In genomic region chr15:61794276-61794675, GRCh38 we compare ENCODE assay signal across 31 cellular contexts.
DNase-seq lines count a peak whose midpoint lies in the region; ATAC-seq and TF ChIP-seq lines count a peak whose summit lies in the region.
"Had no signal": no experiment of that assay in that cellular context is flagged by ENCODE, and none has a peak within 500 bp of the region (broad histone marks: within the 10 kb centered on the region; RNA-seq: fewer than 3 reads in every experiment).

No MANE protein-coding gene starts in this region.

- H3K27me3 Mint-ChIP-seq in activated CD4-positive, alpha-beta T cell treated with anti-CD3 and anti-CD28 coated beads, Interleukin-2, amount 10 ng/mL, durations not matched to agents 24 days and 14 days: peaks cover 13% of the 10 kb centered on the region

- no peaks in the 10 kb centered on the region for H3K9me3 Mint-ChIP-seq in activated CD4-positive, alpha-beta T cell treated with anti-CD3 and anti-CD28 coated beads, Interleukin-2, amount 10 ng/mL, durations not matched to agents 24 days and 14 days
- H3K9me3 Mint-ChIP-seq: activated CD4-positive, alpha-beta memory T cell treated with anti-CD3 and anti-CD28 coated beads for 36 hours; activated T-helper 1 cell treated with anti-CD3 and anti-CD28 coated beads, Interleukin-12 subunit alpha, Interleukin-12 subunit beta, Interleukin-2, Interleukin-4 antibody, amounts not matched to agents 30 ng/mL and 10 ng/mL and 1 ng/mL, durations not matched to agents 14 hours and 24 hours and 36 hours; CD4-positive, alpha-beta T cell; stimulated activated naive CD8-positive, alpha-beta T cell treated with anti-CD3 and anti-CD28 coated beads, Interleukin-15, amount 100 ng/mL, for 72 hours had no signal

- H3K4me1 ChIP-seq in skeletal muscle satellite cell (ENCODE audit: control insufficient read depth, insufficient read depth, low read length): peaks cover 30% of the 10 kb centered on the region
- H3K4me1 ChIP-seq: HAP-1, heart right ventricle, SJSA1, spleen had no signal

- TF ChIP-seq CTCF in VCaP (conservative IDR thresholded peaks at IDR 0.05): no peak
- TF ChIP-seq CTCF in fibroblast of mammary gland (conservative IDR thresholded peaks at IDR 0.05; ENCODE audit: control insufficient read depth, insufficient read depth, low read depth, low read length): no peak

- no peak overlapping the region for H3K4me3 ChIP-seq in fibroblast of mammary gland (ENCODE audit: control insufficient read depth, low read depth, low read length)
- no peak overlapping the region for H3K4me3 ChIP-seq in skeletal muscle satellite cell (ENCODE audit: low read length)
- H3K4me3 ChIP-seq: HAP-1, heart right ventricle, SJSA1, spleen, thoracic aorta had no signal

- peak; percentile 6 for DNase-seq in activated CD4-positive, alpha-beta T cell treated with anti-CD3 and anti-CD28 coated beads, Interleukin-2, amount 10 ng/mL, durations not matched to agents 24 days and 14 days
- no peak for DNase-seq in activated CD4-positive, alpha-beta T cell treated with anti-CD3 and anti-CD28 coated beads, Interleukin-2, amount 50 U/mL, for 4 hours
- DNase-seq in fibroblast of mammary gland (ENCODE audit: low read depth): peak; percentile 67
- DNase-seq in SW480 (ENCODE audit: low spot score): no peak
- no peak for DNase-seq in T-helper 1 cell
- DNase-seq: 8988T; activated CD4-positive, alpha-beta memory T cell treated with anti-CD3 and anti-CD28 coated beads for 36 hours; activated CD4-positive, CD25-positive, alpha-beta regulatory T cell; activated naive CD4-positive, alpha-beta T cell treated with Interleukin-2 at 50 U/mL for 16 hours; CD4-positive, alpha-beta T cell; heart right ventricle; MV-4-11; naive B cell; NCI-H1436 treated with DMSO at 0.1 percent for 48 hours; NCI-H2171; posterior cingulate gyrus; right cardiac atrium; spleen; stimulated activated CD4-positive, alpha-beta T cell treated with anti-CD3 and anti-CD28 coated beads, Interleukin-2, amount 100 ng/mL, for 24 hours; stimulated activated naive CD8-positive, alpha-beta T cell treated with anti-CD3 and anti-CD28 coated beads, Interleukin-15, amount 100 ng/mL, for 72 hours; T-cell had no signal

- no peaks in the 10 kb centered on the region for H3K36me3 Mint-ChIP-seq in activated CD4-positive, alpha-beta T cell treated with anti-CD3 and anti-CD28 coated beads, Interleukin-2, amount 10 ng/mL, durations not matched to agents 24 days and 14 days (ENCODE audit: low read depth)
- H3K36me3 Mint-ChIP-seq: activated CD4-positive, alpha-beta memory T cell treated with anti-CD3 and anti-CD28 coated beads for 36 hours; mesothelial cell of epicardium; naive B cell; T-cell had no signal

- H3K27ac ChIP-seq in VCaP: peak overlapping the region; percentile 71
- H3K27ac ChIP-seq: heart right ventricle, neutrophil, SJSA1, spleen, thoracic aorta had no signal

- no peak overlapping the region for H3K27ac Mint-ChIP-seq in activated CD4-positive, alpha-beta T cell treated with anti-CD3 and anti-CD28 coated beads, Interleukin-2, amount 10 ng/mL, durations not matched to agents 24 days and 14 days
- H3K27ac Mint-ChIP-seq: activated CD4-positive, alpha-beta memory T cell treated with anti-CD3 and anti-CD28 coated beads for 36 hours; activated T-helper 1 cell treated with anti-CD3 and anti-CD28 coated beads, Interleukin-12 subunit alpha, Interleukin-12 subunit beta, Interleukin-2, Interleukin-4 antibody, amounts not matched to agents 30 ng/mL and 10 ng/mL and 1 ng/mL, durations not matched to agents 14 hours and 24 hours and 36 hours; CD4-positive, alpha-beta T cell; mesothelial cell of epicardium; stimulated activated naive CD8-positive, alpha-beta T cell treated with anti-CD3 and anti-CD28 coated beads, Interleukin-15, amount 100 ng/mL, for 72 hours; T-cell had no signal

- ATAC-seq in HG02938 (IDR thresholded peaks at IDR 0.05; ENCODE audit: unreplicated experiment): no peak
- ATAC-seq: heart right ventricle; HepG2; right cardiac atrium; stimulated activated naive CD8-positive, alpha-beta T cell treated with anti-CD3 and anti-CD28 coated beads, Interleukin-15, amount 100 ng/mL, for 72 hours; T-cell had no signal

- H3K9me3 ChIP-seq in skeletal muscle satellite cell (replicated peaks; ENCODE audit: low read length): peaks cover 4% of the 10 kb centered on the region
- H3K9me3 ChIP-seq: neutrophil, SJSA1, thoracic aorta had no signal

- H3K4me1 Mint-ChIP-seq in activated CD4-positive, alpha-beta T cell treated with anti-CD3 and anti-CD28 coated beads, Interleukin-2, amount 10 ng/mL, durations not matched to agents 24 days and 14 days: no peaks in the 10 kb centered on the region
- H3K4me1 Mint-ChIP-seq: mesothelial cell of epicardium; naive B cell; stimulated activated naive CD8-positive, alpha-beta T cell treated with anti-CD3 and anti-CD28 coated beads, Interleukin-15, amount 100 ng/mL, for 72 hours; T-cell had no signal

- intact Hi-C loops in activated CD4-positive, alpha-beta T cell treated with anti-CD3 and anti-CD28 coated beads, Interleukin-2, amount 10 ng/mL, durations not matched to agents 24 days and 14 days (cut with micrococcal nuclease): no loop called here

- peak overlapping the region; percentile 43 for H3K4me2 ChIP-seq in skeletal muscle satellite cell (ENCODE audit: low read length)

- peak overlapping the region; percentile 56 for H3K9ac ChIP-seq in skeletal muscle satellite cell (ENCODE audit: low read depth, low read length)

- H3K27me3 ChIP-seq in skeletal muscle satellite cell (ENCODE audit: control insufficient read depth, insufficient read depth, low read length): no peaks in the 10 kb centered on the region
- H3K27me3 ChIP-seq: neutrophil, SJSA1 had no signal

- H3K36me3 ChIP-seq in skeletal muscle satellite cell (ENCODE audit: insufficient read depth, low read length): no peaks in the 10 kb centered on the region
- H3K36me3 ChIP-seq: HAP-1, heart right ventricle, neutrophil, SJSA1, spleen, thoracic aorta had no signal

- H3K4me3 Mint-ChIP-seq in activated CD4-positive, alpha-beta T cell treated with anti-CD3 and anti-CD28 coated beads, Interleukin-2, amount 10 ng/mL, durations not matched to agents 24 days and 14 days: no peak overlapping the region
- H3K4me3 Mint-ChIP-seq: activated CD4-positive, alpha-beta memory T cell treated with anti-CD3 and anti-CD28 coated beads for 36 hours; activated T-helper 1 cell treated with anti-CD3 and anti-CD28 coated beads, Interleukin-12 subunit alpha, Interleukin-12 subunit beta, Interleukin-2, Interleukin-4 antibody, amounts not matched to agents 30 ng/mL and 10 ng/mL and 1 ng/mL, durations not matched to agents 14 hours and 24 hours and 36 hours; CD4-positive, alpha-beta T cell; mesothelial cell of epicardium; naive B cell; stimulated activated naive CD8-positive, alpha-beta T cell treated with anti-CD3 and anti-CD28 coated beads, Interleukin-15, amount 100 ng/mL, for 72 hours; T-cell had no signal

Comparison
In these comparisons a context has a peak if more than half of its experiments do, and no peak if none do; other contexts are left out.
1. DNase-seq: peak in activated CD4-positive, alpha-beta T cell treated with anti-CD3 and anti-CD28 coated beads, Interleukin-2, amount 10 ng/mL, durations not matched to agents 24 days and 14 days (single experiment) and fibroblast of mammary gland (single experiment); none in activated CD4-positive, alpha-beta T cell treated with anti-CD3 and anti-CD28 coated beads, Interleukin-2, amount 50 U/mL, for 4 hours (0 of 2), SW480 (single experiment) and T-helper 1 cell (0 of 5).